Comparison of ENCODE assay signal across 8 cellular contexts in genomic region chr9:35604578-35605335, GRCh38. TPM values are rescaled to one million over a fixed set of nuclear protein-coding genes. Genes with fewer than 3 reads are reported as not detected.
A peak's percentile ranks its signal among the peaks of the same experiment; 100 is the strongest.
DNase-seq lines count a peak whose midpoint lies in the region; ATAC-seq and TF ChIP-seq lines count a peak whose summit lies in the region.

Gene TESK1, plus strand, starts transcription at chr9:35605262. Its CDS starts 358 bp downstream, at chr9:35605620.

- CTCF ChIA-PET in AG04450 (lab: Charles Lee): interaction anchor here (0.6 to 2.2 kb wide), 6 partner anchors 9 to 594 kb away, joined by 3 to 18 read pairs (median 3); no protein-coding TSS in a partner anchor

- no peak for DNase-seq in AG04450 (ENCODE audit: low read depth, low spot score)
- peak; percentile 40 for DNase-seq in NCI-H526 treated with DMSO at 0.1 percent for 48 hours (lab: John Stamatoyannopoulos, UW)
- DNase-seq in activated CD8-positive, alpha-beta memory T cell treated with anti-CD3 and anti-CD28 coated beads for 24 hours: peak; percentile 92
- DNase-seq in effector memory CD4-positive, alpha-beta T cell: peak; percentile 66 to 77 (median 67)
- DNase-seq in lung microvascular endothelial cell (ENCODE audit: low read depth in 2 of 2): peak; percentile 54 to 78
- DNase-seq in stimulated activated CD4-positive, alpha-beta T cell treated with anti-CD3 and anti-CD28 coated beads, TNF-alpha, amount 100 ng/mL, for 24 hours (ENCODE audit: low read depth in 3 of 3): peak; percentile 57 to 85 (median 71)

- no peak for TF ChIP-seq CTCF in AG04450 (IDR thresholded peaks at IDR 0.05; ENCODE audit: low read depth, low read length)

- H3K27me3 ChIP-seq in AG04450 (ENCODE audit: control insufficient read depth, insufficient read depth, low read length): no peaks in the 10 kb centered on the region
- no peaks in the 10 kb centered on the region for H3K27me3 ChIP-seq in effector memory CD4-positive, alpha-beta T cell (replicated peaks; ENCODE audit: control insufficient read depth, insufficient read depth, low read length, poor library complexity, severe bottlenecking)

- peaks cover 20% of the 10 kb centered on the region for H3K4me1 ChIP-seq in effector memory CD4-positive, alpha-beta T cell (ENCODE audit: control insufficient read depth, insufficient read depth, low read length, poor library complexity, severe bottlenecking)

- H3K36me3 ChIP-seq in effector memory CD4-positive, alpha-beta T cell (ENCODE audit: control insufficient read depth, insufficient read depth, low read length): peaks cover 20% of the 10 kb centered on the region

- no peaks in the 10 kb centered on the region; the same call in 1 of the 2 replicates for H3K9me3 ChIP-seq in AG04450 (ENCODE audit: control insufficient read depth, insufficient read depth, low read length)
- no peaks in the 10 kb centered on the region for H3K9me3 ChIP-seq in effector memory CD4-positive, alpha-beta T cell (ENCODE audit: control insufficient read depth, low read length)

- peak within 1 kb of the TSS; percentile 77 for H3K4me3 ChIP-seq in AG04450 (ENCODE audit: low read depth, low read length)
- H3K4me3 ChIP-seq in effector memory CD4-positive, alpha-beta T cell (ENCODE audit: insufficient read depth, low read depth, low read length, poor library complexity, severe bottlenecking): peak within 1 kb of the TSS; percentile 69

- H3K27ac ChIP-seq in AG04450 (ENCODE audit: low read depth, low read length): peak within 1 kb of the TSS; percentile 90
- peak within 1 kb of the TSS; percentile 83 for H3K27ac ChIP-seq in effector memory CD4-positive, alpha-beta T cell (ENCODE audit: insufficient read depth, low read length, poor library complexity, severe bottlenecking)

- POLR2A ChIA-PET in AG04450 (lab: Yijun Ruan, JAX): no interaction called here

- peak; percentile 50 for ATAC-seq in GM18907 (IDR thresholded peaks at IDR 0.05; ENCODE audit: unreplicated experiment)
- ATAC-seq in HG03175 (IDR thresholded peaks at IDR 0.05; ENCODE audit: unreplicated experiment): peak; percentile 49

RNA-seq across cellular contexts. Expression of gene TESK1, which starts in this region (rescaled TPM):
- 12.8 and 14.5 TPM in 2 replicates for polyA plus RNA-seq in AG04450 (2011; rRNA removed)
- 14.4 and 14.7 TPM in 2 replicates for polyA minus RNA-seq in AG04450 (2011; rRNA and poly(A)+ RNA removed)
- 2.8 and 6.3 TPM in 2 replicates for total RNA-seq in lung microvascular endothelial cell
